ENCODE assay signal across 22 cellular contexts in genomic region chr10:128052696-128053095, GRCh38.
"Had no signal": no experiment of that assay in that cellular context is flagged by ENCODE, and none has a peak within 500 bp of the region (broad histone marks: within the 10 kb centered on the region; RNA-seq: fewer than 3 reads in every experiment).

No MANE protein-coding gene starts in this region.

- H3K36me3 Mint-ChIP-seq: neural progenitor cell had no signal

- H3K27me3 ChIP-seq: body of pancreas, esophagus muscularis mucosa, gastroesophageal sphincter, heart left ventricle, neural progenitor cell, pancreas, right lobe of liver had no signal

- H3K4me1 ChIP-seq: body of pancreas, neural progenitor cell, pancreas, right lobe of liver had no signal

- H3K4me3 Mint-ChIP-seq: activated B cell treated with CpG ODN at 0.5 μM for 24 hours; activated naive CD8-positive, alpha-beta T cell treated with anti-CD3 and anti-CD28 coated beads for 36 hours; memory B cell; neural progenitor cell; stimulated activated naive B cell treated with anti-CD40 and anti-IgM and Interleukin-4, amounts not matched to agents 10 μg/mL and 1 μg/mL and 100 μg/mL, for 72 hours had no signal

- H3K9me3 ChIP-seq: body of pancreas, esophagus muscularis mucosa, gastroesophageal sphincter, heart left ventricle, pancreas, right lobe of liver, thoracic aorta had no signal

- H3K27me3 Mint-ChIP-seq: activated B cell treated with CpG ODN at 0.5 μM for 24 hours; activated naive CD8-positive, alpha-beta T cell treated with anti-CD3 and anti-CD28 coated beads for 36 hours; memory B cell; stimulated activated naive B cell treated with anti-CD40 and anti-IgM and Interleukin-4, amounts not matched to agents 10 μg/mL and 1 μg/mL and 100 μg/mL, for 72 hours had no signal

- H3K27ac ChIP-seq: body of pancreas, gastroesophageal sphincter, neural progenitor cell, pancreas, right lobe of liver, SK-N-MC, thoracic aorta had no signal

- H3K4me1 Mint-ChIP-seq: neural progenitor cell had no signal

- H3K36me3 ChIP-seq: neural progenitor cell, pancreas, right lobe of liver had no signal

- H3K4me3 ChIP-seq: body of pancreas, coronary artery, esophagus muscularis mucosa, gastroesophageal sphincter, neural progenitor cell, pancreas, right lobe of liver, SK-N-MC, thoracic aorta had no signal

- H3K27ac Mint-ChIP-seq: activated B cell treated with CpG ODN at 0.5 μM for 24 hours; activated naive CD8-positive, alpha-beta T cell treated with anti-CD3 and anti-CD28 coated beads for 36 hours; memory B cell; neural progenitor cell; stimulated activated naive B cell treated with anti-CD40 and anti-IgM and Interleukin-4, amounts not matched to agents 10 μg/mL and 1 μg/mL and 100 μg/mL, for 72 hours had no signal

- DNase-seq: activated B cell treated with CpG ODN at 0.5 μM for 24 hours; activated CD4-positive, alpha-beta T cell treated with anti-CD3 and anti-CD28 coated beads for 4 hours; activated CD8-positive, alpha-beta memory T cell treated with anti-CD3 and anti-CD28 coated beads, Interleukin-2, amount 50 U/mL, for 4 hours; activated gamma-delta T cell treated with Interleukin-2 at 50 U/mL for 16 hours; activated naive CD8-positive, alpha-beta T cell treated with anti-CD3 and anti-CD28 coated beads for 36 hours; activated T-cell treated with anti-CD3 and anti-CD28 coated beads, Interleukin-2, amount 50 U/mL, for 48 hours; amniotic stem cell; body of pancreas; caudate nucleus; left ventricle myocardium superior; pancreas; right lobe of liver; stimulated activated naive B cell treated with anti-CD40 and anti-IgM and Interleukin-4, amounts not matched to agents 10 μg/mL and 1 μg/mL and 100 μg/mL, for 72 hours; T-helper 9 cell had no signal

- H3K9me3 Mint-ChIP-seq: activated B cell treated with CpG ODN at 0.5 μM for 24 hours; activated naive CD8-positive, alpha-beta T cell treated with anti-CD3 and anti-CD28 coated beads for 36 hours; memory B cell; neural progenitor cell; stimulated activated naive B cell treated with anti-CD40 and anti-IgM and Interleukin-4, amounts not matched to agents 10 μg/mL and 1 μg/mL and 100 μg/mL, for 72 hours had no signal

- ATAC-seq: body of pancreas; gastroesophageal sphincter; heart left ventricle; left ventricle myocardium superior; pancreas; right lobe of liver; stimulated activated naive B cell treated with anti-CD40 and anti-IgM and Interleukin-4, amounts not matched to agents 10 μg/mL and 1 μg/mL and 100 μg/mL, for 72 hours had no signal
